In genomic region chr22:24445481-24446290, GRCh38 we compare ENCODE assay signal across 12 cellular contexts. TPM values are rescaled to one million over a fixed set of nuclear protein-coding genes. Genes with fewer than 3 reads are reported as not detected.
A peak's percentile ranks its signal among the peaks of the same experiment; 100 is the strongest.
DNase-seq lines count a peak whose midpoint lies in the region; ATAC-seq and FAIRE-seq lines count a peak whose summit lies in the region.
"Had no signal": no experiment of that assay in that cellular context is flagged by ENCODE, and none has a peak within 500 bp of the region (broad histone marks: within the 10 kb centered on the region; RNA-seq: fewer than 3 reads in every experiment).

No MANE protein-coding gene starts in this region.

- peak overlapping the region; percentile 57 for H3K27ac ChIP-seq in ectodermal cell (ENCODE audit: insufficient read depth, low read depth, low read length, poor library complexity, severe bottlenecking)
- H3K27ac ChIP-seq: esophagus squamous epithelium had no signal

- peak; percentile 85 for ATAC-seq in stimulated activated effector memory CD8-positive, alpha-beta T cell treated with anti-CD3 and anti-CD28 coated beads, Interleukin-12 subunit alpha, Interleukin-12 subunit beta, amount 100 ng/mL, for 72 hours

- H3K27ac Mint-ChIP-seq in stimulated activated effector memory CD8-positive, alpha-beta T cell treated with anti-CD3 and anti-CD28 coated beads, Interleukin-12 subunit alpha, Interleukin-12 subunit beta, amount 100 ng/mL, for 72 hours, result peak overlapping the region; percentile 60

- WGBS in ectodermal cell, 2 experiments, result 62% methylated on average over 12 of the region's 12 CpGs

- peaks cover 45% of the 10 kb centered on the region for H3K4me1 Mint-ChIP-seq in stimulated activated effector memory CD8-positive, alpha-beta T cell treated with anti-CD3 and anti-CD28 coated beads, Interleukin-12 subunit alpha, Interleukin-12 subunit beta, amount 100 ng/mL, for 72 hours

- no peaks in the 10 kb centered on the region for H3K9me3 ChIP-seq in ectodermal cell (ENCODE audit: control insufficient read depth, low read length)
- H3K9me3 ChIP-seq: esophagus squamous epithelium had no signal

- H3K4me1 ChIP-seq in ectodermal cell (ENCODE audit: control insufficient read depth, insufficient read depth, low read length), result peaks cover 28% of the 10 kb centered on the region

- FAIRE-seq in RCC 7860 (lab: Jason Lieb, UNC), result no peak

- H3K9me3 Mint-ChIP-seq in stimulated activated effector memory CD8-positive, alpha-beta T cell treated with anti-CD3 and anti-CD28 coated beads, Interleukin-12 subunit alpha, Interleukin-12 subunit beta, amount 100 ng/mL, for 72 hours, result no peaks in the 10 kb centered on the region

- peak; percentile 64 for DNase-seq in activated effector memory CD4-positive, alpha-beta T cell treated with anti-CD3 and anti-CD28 coated beads, Interleukin-2, amount 50 U/mL, for 16 hours
- DNase-seq in activated effector memory CD4-positive, alpha-beta T cell treated with Interleukin-2 at 50 U/mL for 16 hours, result no peak
- DNase-seq in RCC 7860 (ENCODE audit: low spot score) (peak; percentile 36), midbrain (lab: John Stamatoyannopoulos, UW) (no peak), iPS-NIHi11 (ENCODE audit: low spot score) (no peak), activated gamma-delta T cell (lab: John Stamatoyannopoulos, UW) (no peak)
- DNase-seq in stimulated activated effector memory CD8-positive, alpha-beta T cell treated with anti-CD3 and anti-CD28 coated beads, Interleukin-12 subunit alpha, Interleukin-12 subunit beta, amount 100 ng/mL, for 72 hours (ENCODE audit: low spot score in 2 of 2), result peak in 1 of 2 donors; percentile 55
- DNase-seq: activated CD4-positive, CD25-positive, alpha-beta regulatory T cell treated with anti-CD3 and anti-CD28 coated beads, Interleukin-2, amount 50 U/mL, for 72 hours; C1 segment of cervical spinal cord; esophagus squamous epithelium; KG1 had no signal

- peaks cover 45% of the 10 kb centered on the region for H3K36me3 Mint-ChIP-seq in stimulated activated effector memory CD8-positive, alpha-beta T cell treated with anti-CD3 and anti-CD28 coated beads, Interleukin-12 subunit alpha, Interleukin-12 subunit beta, amount 100 ng/mL, for 72 hours

- H3K27me3 ChIP-seq in ectodermal cell (ENCODE audit: control insufficient read depth, insufficient read depth, low read length, poor library complexity, severe bottlenecking), result no peaks in the 10 kb centered on the region
- H3K27me3 ChIP-seq: esophagus squamous epithelium had no signal

- H3K4me3 ChIP-seq in ectodermal cell (ENCODE audit: insufficient read depth, low read depth, low read length), result no peak overlapping the region
- H3K4me3 ChIP-seq: esophagus squamous epithelium had no signal

- H3K4me3 Mint-ChIP-seq in stimulated activated effector memory CD8-positive, alpha-beta T cell treated with anti-CD3 and anti-CD28 coated beads, Interleukin-12 subunit alpha, Interleukin-12 subunit beta, amount 100 ng/mL, for 72 hours, result no peak overlapping the region

- no peaks in the 10 kb centered on the region for H3K36me3 ChIP-seq in ectodermal cell (ENCODE audit: control insufficient read depth, insufficient read depth, low read length)

RNA-seq across cellular contexts. Expression of gene ADORA2A, which starts 18.3 kb away (rescaled TPM):
- 2.1 TPM for polyA plus RNA-seq in ectodermal cell (2013, experiment 1 of 4)
- polyA plus RNA-seq in ectodermal cell (2013, experiment 2 of 4), result 2.7 TPM
- 2.4 TPM for polyA plus RNA-seq in ectodermal cell (2013, experiment 3 of 4)
- polyA plus RNA-seq in ectodermal cell (2013, experiment 4 of 4), result 2.1 TPM

RNA-seq across cellular contexts. Expression of gene UPB1, which starts 49.4 kb away (rescaled TPM):
- not detected for polyA plus RNA-seq in ectodermal cell (2013, experiment 1 of 4)
- 0.07 TPM for polyA plus RNA-seq in ectodermal cell (2013, experiment 2 of 4)
- polyA plus RNA-seq in ectodermal cell (2013, experiment 3 of 4), result not detected
- not detected for polyA plus RNA-seq in ectodermal cell (2013, experiment 4 of 4)

Comparison
In these comparisons a context has a peak if more than half of its experiments do, and no peak if none do; other contexts are left out.
1. DNase-seq: peak in activated effector memory CD4-positive, alpha-beta T cell treated with anti-CD3 and anti-CD28 coated beads, Interleukin-2, amount 50 U/mL, for 16 hours (single experiment) and RCC 7860 (single experiment); none in activated effector memory CD4-positive, alpha-beta T cell treated with Interleukin-2 at 50 U/mL for 16 hours (single experiment), midbrain (single experiment), iPS-NIHi11 (single experiment) and activated gamma-delta T cell (single experiment).